11 cellular contexts compared by ENCODE assay signal in the genomic region with DNA sequence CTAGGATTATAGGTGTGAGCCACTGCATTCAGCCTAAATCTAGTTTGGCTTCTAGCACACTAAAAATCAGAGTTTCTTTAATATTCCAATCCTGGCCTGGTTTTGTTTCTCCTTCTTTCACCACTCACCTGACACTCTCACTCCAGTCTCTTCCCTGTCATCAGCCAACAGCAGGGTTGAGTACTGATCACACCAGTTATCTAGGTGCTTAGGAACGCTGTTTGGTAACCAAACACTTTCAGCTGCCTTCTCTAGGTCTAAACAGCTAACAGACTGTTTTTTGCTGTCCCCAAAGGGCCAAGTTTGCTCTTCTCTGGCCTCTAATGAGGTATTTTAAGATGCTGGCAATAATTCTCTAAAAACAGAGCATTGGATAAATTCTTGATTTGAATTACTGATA. TPM values are rescaled to one million over a fixed set of nuclear protein-coding genes. Genes with fewer than 3 reads are reported as not detected.
DNase-seq lines count a peak whose midpoint lies in the region; ATAC-seq and TF ChIP-seq lines count a peak whose summit lies in the region.
"Had no signal": no experiment of that assay in that cellular context is flagged by ENCODE, and none has a peak within 500 bp of the region (broad histone marks: within the 10 kb centered on the region; RNA-seq: fewer than 3 reads in every experiment).

No MANE protein-coding gene starts in this region.

- ATAC-seq in GM23338: no peak
- ATAC-seq: stimulated activated naive CD8-positive, alpha-beta T cell treated with anti-CD3 and anti-CD28 coated beads, Interleukin-15, amount 100 ng/mL, for 72 hours had no signal

- H3K4me1 ChIP-seq in GM23338 (ENCODE audit: insufficient read depth): no peaks in the 10 kb centered on the region
- H3K4me1 ChIP-seq in SJCRH30: peaks cover 21% of the 10 kb centered on the region

- H3K27ac Mint-ChIP-seq in GM23338: no peak overlapping the region
- H3K27ac Mint-ChIP-seq: stimulated activated naive CD8-positive, alpha-beta T cell treated with anti-CD3 and anti-CD28 coated beads, Interleukin-15, amount 100 ng/mL, for 72 hours had no signal

- no peaks in the 10 kb centered on the region for H3K36me3 Mint-ChIP-seq in GM23338 (ENCODE audit: low read depth)

- H3K4me3 ChIP-seq in GM23338: no peak overlapping the region
- H3K4me3 ChIP-seq in SJCRH30: no peak overlapping the region

- no peaks in the 10 kb centered on the region for H3K4me1 Mint-ChIP-seq in GM23338

- no peak overlapping the region for H3K4me2 ChIP-seq in GM23338

- 0 out of 2 replicates have a peak, but pooled peaks cover 3% of the 10 kb centered on the region for H3K9me2 ChIP-seq in GM23338 (ENCODE audit: insufficient read depth)

- DNase-seq in NCI-H2107 treated with DMSO at 0.1 percent for 48 hours (lab: John Stamatoyannopoulos, UW; ENCODE audit: unreplicated experiment): peak; percentile 12
- no peak for DNase-seq in NCI-H2107 (lab: John Stamatoyannopoulos, UW)
- no peak for DNase-seq in GM23338 (ENCODE audit: low spot score)
- peak; percentile 26 to 59 for DNase-seq in SJCRH30
- DNase-seq in myocyte (ENCODE audit: low read depth): peak; percentile 50
- no peak for DNase-seq in ACHN
- no peak for DNase-seq in NCI-H1694 (lab: John Stamatoyannopoulos, UW)
- no peak for DNase-seq in NCI-H1694 treated with DMSO at 0.1 percent for 48 hours (lab: John Stamatoyannopoulos, UW)
- DNase-seq: KG1; stimulated activated CD4-positive, alpha-beta T cell treated with anti-CD3 and anti-CD28 coated beads, Interleukin-2, amount 100 ng/mL, for 24 hours; stimulated activated naive CD8-positive, alpha-beta T cell treated with anti-CD3 and anti-CD28 coated beads, Interleukin-15, amount 100 ng/mL, for 72 hours had no signal

- H2AFZ ChIP-seq in GM23338: peak overlapping the region; percentile 85; the same call in 1 of the 2 replicates

- TF ChIP-seq CTCF in GM23338 (conservative IDR thresholded peaks at IDR 0.05; ENCODE audit: low read depth in 2 of 2): no peak

- H4K20me1 ChIP-seq in GM23338 (replicated peaks; ENCODE audit: insufficient read depth): no peaks in the 10 kb centered on the region

- in situ Hi-C loops in ACHN (cut with HindIII; ENCODE audit: low pct_ligation_motif_present, low pct_unique_long_range_greater_than_20kb, low sequenced_read_pairs): no loop called here

- no peaks in the 10 kb centered on the region for H3F3A ChIP-seq in GM23338 (replicated peaks; ENCODE audit: low read depth)

- no peaks in the 10 kb centered on the region for H3K79me2 ChIP-seq in GM23338 (replicated peaks; ENCODE audit: insufficient read depth)

- H3K27me3 ChIP-seq in GM23338 (ENCODE audit: insufficient read depth) (no peaks in the 10 kb centered on the region), SJCRH30 (no peaks in the 10 kb centered on the region)

- no peaks in the 10 kb centered on the region for H3K36me3 ChIP-seq in GM23338 (ENCODE audit: insufficient read depth)
- no peaks in the 10 kb centered on the region for H3K36me3 ChIP-seq in SJCRH30

- H3K4me3 Mint-ChIP-seq in GM23338: no peak overlapping the region

- H3K9me3 ChIP-seq in SJCRH30 (replicated peaks): no peaks in the 10 kb centered on the region

- no peaks in the 10 kb centered on the region for H3K9me3 Mint-ChIP-seq in GM23338

- peaks cover 2% of the 10 kb centered on the region for H3K27me3 Mint-ChIP-seq in GM23338 (ENCODE audit: insufficient read depth, low read depth, poor library complexity)

- H3K27ac ChIP-seq in GM23338 (ENCODE audit: low read depth) (no peak overlapping the region; the same call in 1 of the 2 replicates), SJCRH30 (no peak overlapping the region)

TF ChIP-seq in GM23338, 12 proteins besides CTCF, POLR2A, EP300 and RAD21 (continues in another document):
- no peak for TF ChIP-seq POLR2AphosphoS5 (IDR thresholded peaks at IDR 0.05; ENCODE audit: low read depth)
- TF ChIP-seq EZH2 (IDR thresholded peaks at IDR 0.05; ENCODE audit: low read depth, unreplicated experiment): no peak
- TF ChIP-seq NANOG (IDR thresholded peaks at IDR 0.05; ENCODE audit: borderline replicate concordance): no peak
- TF ChIP-seq EZH2phosphoT487 (IDR thresholded peaks at IDR 0.05; ENCODE audit: unreplicated experiment): no peak
- TF ChIP-seq ZNF462 (CRISPR knock-in tag; IDR thresholded peaks at IDR 0.05): no peak
- no peak for TF ChIP-seq ZNF331 (CRISPR knock-in tag; IDR thresholded peaks at IDR 0.05; ENCODE audit: low read depth)
- TF ChIP-seq STAT1 (IDR thresholded peaks at IDR 0.05; ENCODE audit: unreplicated experiment): no peak
- TF ChIP-seq CREB1 (CRISPR knock-in tag; IDR thresholded peaks at IDR 0.05; ENCODE audit: low read depth): no peak
- TF ChIP-seq ETS1 (IDR thresholded peaks at IDR 0.05): no peak

RNA-seq across cellular contexts. Expression of gene FRRS1, which starts 17.7 kb away (rescaled TPM):
- 3.7 and 6.8 TPM in 2 replicates for total RNA-seq in GM23338 (2014; rRNA removed; shearing (Covaris generic))
- 0.09 and 0.34 TPM in 2 replicates for polyA plus RNA-seq in GM23338 (2016; fragmentation: Nextera tagmentation; extraction: Ambion mirVana)
- 11.8 and 12.2 TPM in 2 replicates for total RNA-seq in SJCRH30 (2014; rRNA removed; shearing (Covaris generic))
- total RNA-seq in myocyte: 4.1 and 5.6 TPM in 2 replicates
- 1.8 TPM for polyA plus RNA-seq in myocyte (2012)

Comparison
In these comparisons a context has a peak if more than half of its experiments do, and no peak if none do; other contexts are left out.
1. DNase-seq: peak in NCI-H2107 treated with DMSO at 0.1 percent for 48 hours (single experiment), SJCRH30 (2 of 2) and myocyte (single experiment); none in NCI-H2107 (single experiment), GM23338 (single experiment), ACHN (single experiment), NCI-H1694 (single experiment) and NCI-H1694 treated with DMSO at 0.1 percent for 48 hours (single experiment).